ENCODE assay signal across 8 cellular contexts in genomic region chr17:48610282-48611211, GRCh38. TPM values are rescaled to one million over a fixed set of nuclear protein-coding genes. Genes with fewer than 3 reads are reported as not detected.
A peak's percentile ranks its signal among the peaks of the same experiment; 100 is the strongest.
DNase-seq lines count a peak whose midpoint lies in the region; ATAC-seq, FAIRE-seq and TF ChIP-seq lines count a peak whose summit lies in the region.

TSS of gene HOXB7 (minus strand) at chr17:48611017. CDS start at chr17:48610918, 99 bp downstream.

- POLR2A ChIA-PET in CD4-positive, alpha-beta memory T cell (lab: Charles Lee; ENCODE audit: partially characterized antibody) = interaction anchor here (0.7 to 1.1 kb wide), 2 partner anchors 69 to 640 kb away, joined by 3 to 5 read pairs; partner anchors contain the start of gene CDK5RAP3
- POLR2A ChIA-PET in HEK293 (lab: Yijun Ruan, JAX) = interaction anchor here (0.6 to 2.4 kb wide), 11 partner anchors 8 to 779 kb away, joined by 3 to 15 read pairs (median 4); partner anchors contain the start of genes HOXB9, LRRC46 and MRPL10

- no peak within 1 kb of the TSS for H3K9ac ChIP-seq in iPS-20b (ENCODE audit: low read depth, low read length)

- peak within 1 kb of the TSS; percentile 86 to 93 (median 90) for H3K4me3 Mint-ChIP-seq in CD4-positive, alpha-beta memory T cell
- peak within 1 kb of the TSS; percentile 89 for H3K4me3 Mint-ChIP-seq in activated naive CD8-positive, alpha-beta T cell treated with anti-CD3 and anti-CD28 coated beads for 36 hours

- H3K27ac ChIP-seq in CD4-positive, alpha-beta memory T cell (ENCODE audit: low read depth, low read length) = no peak within 1 kb of the TSS
- H3K27ac ChIP-seq in HEK293 (ENCODE audit: extremely low read depth, low read depth, low read length) (peak within 1 kb of the TSS; percentile 94), iPS-20b (ENCODE audit: low read length) (no peak within 1 kb of the TSS), small intestine (ENCODE audit: low read depth in 1 of 2, low read length in 1 of 2) (peak within 1 kb of the TSS in 1 of 2 donors; percentile 75)

- H3K27me3 ChIP-seq in CD4-positive, alpha-beta memory T cell (ENCODE audit: insufficient read depth, low read length) = peaks cover 47% of the 10 kb centered on the region
- H3K27me3 ChIP-seq in iPS-20b (ENCODE audit: insufficient read depth, low read length) = peaks cover 100% of the 10 kb centered on the region
- H3K27me3 ChIP-seq in small intestine (ENCODE audit: control insufficient read depth in 2 of 2, insufficient read depth in 2 of 2, low read length in 2 of 2) = peaks cover 7 to 38% of the 10 kb centered on the region in 2 donors

- H3K36me3 ChIP-seq in CD4-positive, alpha-beta memory T cell (ENCODE audit: insufficient read depth, low read length) = no peaks in the 10 kb centered on the region
- H3K36me3 ChIP-seq in HEK293 (ENCODE audit: control insufficient read depth in 2 of 2, insufficient read depth in 1 of 2, low read length in 2 of 2) (peaks cover 7 to 15% of the 10 kb centered on the region in 2 experiments), iPS-20b (ENCODE audit: insufficient read depth, low read depth, low read length) (no peaks in the 10 kb centered on the region), small intestine (ENCODE audit: control insufficient read depth in 2 of 2, insufficient read depth in 2 of 2, low read length in 2 of 2) (no peaks in the 10 kb centered on the region)

- H3K27me3 Mint-ChIP-seq in CD4-positive, alpha-beta memory T cell = peaks cover 35 to 65% of the 10 kb centered on the region in 2 donors
- H3K27me3 Mint-ChIP-seq in activated naive CD8-positive, alpha-beta T cell treated with anti-CD3 and anti-CD28 coated beads for 36 hours = peaks cover 91% of the 10 kb centered on the region

- WGBS in small intestine, 3 donors = 1 to 3% (median 2%) methylated on average over 76 to 79 of the region's 79 CpGs

- H3K4me1 ChIP-seq in CD4-positive, alpha-beta memory T cell (ENCODE audit: insufficient read depth, low read length) = peaks cover 51% of the 10 kb centered on the region
- H3K4me1 ChIP-seq in HEK293 (ENCODE audit: control insufficient read depth, insufficient read depth, low read length) (peaks cover 32% of the 10 kb centered on the region), iPS-20b (ENCODE audit: insufficient read depth, low read length) (no peaks in the 10 kb centered on the region), small intestine (ENCODE audit: control insufficient read depth in 2 of 2, insufficient read depth in 1 of 2, low read depth in 1 of 2, low read length in 1 of 2) (no peaks in the 10 kb centered on the region)

- CTCF ChIA-PET in CD4-positive, alpha-beta memory T cell (lab: Charles Lee; ENCODE audit: partially characterized antibody) = interaction anchor here (1.0 to 2.6 kb wide), 5 partner anchors 10 to 583 kb away, joined by 3 to 9 read pairs (median 3); partner anchors contain the start of gene HOXB5
- CTCF ChIA-PET in HEK293 (lab: Yijun Ruan, JAX) = interaction anchor here (0.6 to 2.4 kb wide), 11 partner anchors 8 to 923 kb away, joined by 3 to 12 read pairs (median 4); partner anchors contain the start of gene SCRN2

- TF ChIP-seq CTCF in HEK293 (tag by site-specific recombination; IDR thresholded peaks at IDR 0.05) = 0 out of 2 replicates have a peak, but pooled peaks have one; percentile 18

- ATAC-seq in HG03045 (IDR thresholded peaks at IDR 0.05; ENCODE audit: unreplicated experiment) = no peak

- H3K36me3 Mint-ChIP-seq in CD4-positive, alpha-beta memory T cell = peaks cover 0 to 6% of the 10 kb centered on the region in 2 donors
- H3K36me3 Mint-ChIP-seq in activated naive CD8-positive, alpha-beta T cell treated with anti-CD3 and anti-CD28 coated beads for 36 hours = no peaks in the 10 kb centered on the region

- no peaks in the 10 kb centered on the region for H3K9me3 ChIP-seq in CD4-positive, alpha-beta memory T cell (ENCODE audit: control insufficient read depth in 1 of 2, low read length in 2 of 2)
- H3K9me3 ChIP-seq in HEK293 (ENCODE audit: control insufficient read depth, insufficient read depth, low read depth, low read length) (no peaks in the 10 kb centered on the region), iPS-20b (ENCODE audit: insufficient read depth, low read depth, low read length) (peaks cover 7% of the 10 kb centered on the region; the same call in 1 of the 2 replicates), small intestine (ENCODE audit: control insufficient read depth, low read depth) (no peaks in the 10 kb centered on the region)

- H3K4me1 Mint-ChIP-seq in CD4-positive, alpha-beta memory T cell = peaks cover 23 to 49% (median 34%) of the 10 kb centered on the region in 4 donors
- peaks cover 36% of the 10 kb centered on the region for H3K4me1 Mint-ChIP-seq in activated naive CD8-positive, alpha-beta T cell treated with anti-CD3 and anti-CD28 coated beads for 36 hours

- H3K4me3 ChIP-seq in CD4-positive, alpha-beta memory T cell (ENCODE audit: low read length in 2 of 2) = peak within 1 kb of the TSS; percentile 64 to 76
- peak within 1 kb of the TSS; percentile 72 for H3K4me3 ChIP-seq in HEK293 (ENCODE audit: low read depth, low read length)
- peak within 1 kb of the TSS; percentile 36; the same call in 1 of the 2 replicates for H3K4me3 ChIP-seq in iPS-20b (ENCODE audit: low read length)
- peak within 1 kb of the TSS; percentile 40 to 57 for H3K4me3 ChIP-seq in small intestine (ENCODE audit: low read depth in 1 of 2, low read length in 2 of 2)

- H3K27ac Mint-ChIP-seq in CD4-positive, alpha-beta memory T cell = peak within 1 kb of the TSS in 6 of 7 donors; percentile 13 to 93 (median 69)
- peak within 1 kb of the TSS; percentile 38 for H3K27ac Mint-ChIP-seq in activated naive CD8-positive, alpha-beta T cell treated with anti-CD3 and anti-CD28 coated beads for 36 hours

- DNase-seq in CD4-positive, alpha-beta memory T cell = peak in 2 of 5 donors; percentile 50 to 56
- DNase-seq in RKO (ENCODE audit: low spot score) (peak; percentile 68), small intestine (no peak), D341Med (ENCODE audit: low spot score) (no peak)
- DNase-seq in activated naive CD8-positive, alpha-beta T cell treated with anti-CD3 and anti-CD28 coated beads for 36 hours = peak; percentile 70

- peaks cover 0 to 4% (median 0%) of the 10 kb centered on the region in 8 donors for H3K9me3 Mint-ChIP-seq in CD4-positive, alpha-beta memory T cell
- H3K9me3 Mint-ChIP-seq in activated naive CD8-positive, alpha-beta T cell treated with anti-CD3 and anti-CD28 coated beads for 36 hours = no peaks in the 10 kb centered on the region

- intact Hi-C loops in CD4-positive, alpha-beta memory T cell (cut with micrococcal nuclease) = loop anchor here (2.0 kb wide), 1 partner anchor 14 kb away; no protein-coding TSS in a partner anchor

- FAIRE-seq in small intestine (lab: Jason Lieb, UNC) = no peak

TF ChIP-seq in HEK293, 187 proteins besides CTCF, POLR2A, EP300 and RAD21 (continues in another document):
- TF ChIP-seq ZNF488 (tag by site-specific recombination; IDR thresholded peaks at IDR 0.05) = no peak
- peak; percentile 89; the same call in 1 of the 2 replicates for TF ChIP-seq KLF8 (tag by site-specific recombination; IDR thresholded peaks at IDR 0.05)
- TF ChIP-seq, protein P1, sequence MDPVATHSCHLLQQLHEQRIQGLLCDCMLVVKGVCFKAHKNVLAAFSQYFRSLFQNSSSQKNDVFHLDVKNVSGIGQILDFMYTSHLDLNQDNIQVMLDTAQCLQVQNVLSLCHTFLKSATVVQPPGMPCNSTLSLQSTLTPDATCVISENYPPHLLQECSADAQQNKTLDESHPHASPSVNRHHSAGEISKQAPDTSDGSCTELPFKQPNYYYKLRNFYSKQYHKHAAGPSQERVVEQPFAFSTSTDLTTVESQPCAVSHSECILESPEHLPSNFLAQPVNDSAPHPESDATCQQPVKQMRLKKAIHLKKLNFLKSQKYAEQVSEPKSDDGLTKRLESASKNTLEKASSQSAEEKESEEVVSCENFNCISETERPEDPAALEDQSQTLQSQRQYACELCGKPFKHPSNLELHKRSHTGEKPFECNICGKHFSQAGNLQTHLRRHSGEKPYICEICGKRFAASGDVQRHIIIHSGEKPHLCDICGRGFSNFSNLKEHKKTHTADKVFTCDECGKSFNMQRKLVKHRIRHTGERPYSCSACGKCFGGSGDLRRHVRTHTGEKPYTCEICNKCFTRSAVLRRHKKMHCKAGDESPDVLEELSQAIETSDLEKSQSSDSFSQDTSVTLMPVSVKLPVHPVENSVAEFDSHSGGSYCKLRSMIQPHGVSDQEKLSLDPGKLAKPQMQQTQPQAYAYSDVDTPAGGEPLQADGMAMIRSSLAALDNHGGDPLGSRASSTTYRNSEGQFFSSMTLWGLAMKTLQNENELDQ (tag by site-specific recombination; IDR thresholded peaks at IDR 0.05; ENCODE audit: low read depth) = no peak
- TF ChIP-seq ZNF768 (tag by site-specific recombination; IDR thresholded peaks at IDR 0.05) = no peak

RNA-seq across cellular contexts. Expression of gene HOXB7, which starts in this region (rescaled TPM):
- under 1 TPM in 1 of 2 experiments, not detected in 1; 0.25 TPM for total RNA-seq in CD4-positive, alpha-beta memory T cell
- polyA plus RNA-seq in CD4-positive, alpha-beta memory T cell = 1 to 10 TPM in 1 of 2 donors, under 1 TPM in 1; 0.23 to 1.3 TPM
- total RNA-seq in activated naive CD8-positive, alpha-beta T cell treated with anti-CD3 and anti-CD28 coated beads for 36 hours = 1 to 10 TPM in 1 of 2 experiments, under 1 TPM in 1; 0.62 to 1.4 TPM
- 1 to 10 TPM in 2 of 3 donors, not detected in 1; 4.3 to 4.9 TPM for polyA plus RNA-seq in small intestine

Comparison
In these comparisons a context has a peak if more than half of its experiments do, and no peak if none do; other contexts are left out.
1. DNase-seq: peak in RKO (single experiment) and activated naive CD8-positive, alpha-beta T cell treated with anti-CD3 and anti-CD28 coated beads for 36 hours (single experiment); none in small intestine (single experiment) and D341Med (single experiment).
2. Peak in every context shown above with its lines, with median percentiles within 50 percentile points of each other: H3K4me3 ChIP-seq.